In the genomic region with DNA sequence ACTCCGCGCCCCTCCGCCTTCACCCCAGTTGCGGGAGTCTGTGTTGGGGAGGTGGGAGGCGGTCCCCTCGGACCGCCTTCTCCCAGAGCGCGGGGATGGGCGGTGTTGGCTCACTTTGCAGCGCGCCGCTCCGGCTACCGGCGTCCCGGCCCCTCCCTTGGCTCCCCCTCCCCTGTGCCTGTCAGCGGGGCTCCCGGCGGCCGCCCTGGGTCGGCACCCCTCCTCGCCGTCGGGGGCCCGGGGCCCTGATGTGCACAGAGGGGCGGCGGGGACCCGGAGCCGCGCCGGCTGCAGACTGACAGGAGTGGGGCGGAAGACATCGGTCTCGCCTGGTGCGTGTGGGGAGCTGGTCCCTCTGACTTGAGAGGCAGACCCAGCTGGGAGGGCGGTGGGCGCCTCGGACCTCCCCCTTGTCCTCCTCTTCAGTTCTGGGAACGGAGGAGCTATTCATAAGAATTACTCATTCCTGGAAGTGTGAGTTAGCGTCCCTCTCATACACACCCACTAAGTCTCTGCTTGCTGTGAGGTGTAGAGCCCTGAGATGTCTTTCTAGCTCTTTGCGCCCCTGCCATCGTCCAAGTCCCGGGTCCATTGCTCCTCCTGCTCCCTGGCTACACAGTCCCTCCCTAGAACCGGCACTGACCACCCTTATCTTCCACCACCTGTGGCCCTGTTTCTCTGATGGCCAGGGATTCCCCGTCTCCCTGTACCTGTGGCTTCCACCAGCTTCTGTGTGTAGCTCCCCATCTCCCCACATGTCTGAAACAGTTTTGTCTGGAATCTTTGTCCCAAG, we compare ENCODE assay signal across 7 cellular contexts. TPM values are rescaled to one million over a fixed set of nuclear protein-coding genes. Genes with fewer than 3 reads are reported as not detected.
DNase-seq lines count a peak whose midpoint lies in the region; ATAC-seq and TF ChIP-seq lines count a peak whose summit lies in the region.

No MANE protein-coding gene starts in this region.

- no peaks in the 10 kb centered on the region for H4K20me1 ChIP-seq in HCT116 (ENCODE audit: insufficient read depth)

- H3K27ac Mint-ChIP-seq in natural killer cell treated with Interleukin-12 subunit alpha and Interleukin-12 subunit beta and Interleukin-15 and Interleukin-18, amount 100 ng/mL, for 72 hours, result no peak overlapping the region

- H3K4me3 ChIP-seq in HCT116 (replicated peaks in 1 of 2; ENCODE audit: low read depth in 1 of 2, low read length in 2 of 2), result peak overlapping the region; percentile 38 to 58; a peak in 2 of 4 replicates
- peak overlapping the region; percentile 58 to 77 (median 62) for H3K4me3 ChIP-seq in esophagus squamous epithelium

- H3K27me3 Mint-ChIP-seq in natural killer cell treated with Interleukin-12 subunit alpha and Interleukin-12 subunit beta and Interleukin-15 and Interleukin-18, amount 100 ng/mL, for 72 hours, result peaks cover 29 to 32% of the 10 kb centered on the region in 2 donors

- TF ChIP-seq CTCF in HCT116 (IDR thresholded peaks at IDR 0.05 in 2 of 3, conservative IDR thresholded peaks at IDR 0.05 in 1 of 3; ENCODE audit: borderline replicate concordance in 1 of 3, insufficient read depth in 1 of 3, low read depth in 2 of 3, low read length in 2 of 3) (no peak), VCaP (conservative IDR thresholded peaks at IDR 0.05) (no peak), esophagus squamous epithelium (IDR thresholded peaks at IDR 0.05) (no peak)

- H3K9me2 ChIP-seq in HCT116 (ENCODE audit: insufficient read depth), result no peaks in the 10 kb centered on the region

- H3K79me2 ChIP-seq in HCT116 (ENCODE audit: insufficient read depth, low read length), result no peaks in the 10 kb centered on the region

- intact Hi-C loops in HCT116 (cut with micrococcal nuclease), result no loop called here
- intact Hi-C loops in esophagus squamous epithelium (cut with DNase I), result no loop called here

- peaks cover 4% of the 10 kb centered on the region for H3K36me3 Mint-ChIP-seq in natural killer cell treated with Interleukin-12 subunit alpha and Interleukin-12 subunit beta and Interleukin-15 and Interleukin-18, amount 100 ng/mL, for 72 hours

- WGBS in esophagus squamous epithelium, 2 donors, result 18 to 19% methylated on average over 5 to 6 of the region's 46 CpGs

- H3K4me1 ChIP-seq in HCT116 (ENCODE audit: control insufficient read depth in 1 of 2, insufficient read depth in 2 of 2, low read length in 2 of 2), result peaks cover 4 to 6% of the 10 kb centered on the region in 2 experiments; a peak in 2 of 4 replicates
- peaks cover 5 to 25% (median 19%) of the 10 kb centered on the region in 3 donors for H3K4me1 ChIP-seq in esophagus squamous epithelium

- H3K9me3 Mint-ChIP-seq in natural killer cell treated with Interleukin-12 subunit alpha and Interleukin-12 subunit beta and Interleukin-15 and Interleukin-18, amount 100 ng/mL, for 72 hours, result no peaks in the 10 kb centered on the region

- CTCF ChIA-PET in HCT116 (lab: Charles Lee), result interaction anchor here (0.6 to 2.0 kb wide), 4 partner anchors 15 to 248 kb away, joined by 4 to 5 read pairs (median 4); no protein-coding TSS in a partner anchor

- H3K36me3 ChIP-seq in HCT116 (ENCODE audit: control insufficient read depth in 1 of 2, insufficient read depth in 2 of 2, low read length in 2 of 2) (no peaks in the 10 kb centered on the region), esophagus squamous epithelium (no peaks in the 10 kb centered on the region)

- H2AFZ ChIP-seq in HCT116 (ENCODE audit: low read depth, low read length, poor library complexity, severe bottlenecking), result no peak overlapping the region

- H3K4me1 Mint-ChIP-seq in natural killer cell treated with Interleukin-12 subunit alpha and Interleukin-12 subunit beta and Interleukin-15 and Interleukin-18, amount 100 ng/mL, for 72 hours (ENCODE audit: low read depth in 2 of 2), result peaks cover 6 to 10% of the 10 kb centered on the region in 2 donors

- peak overlapping the region; percentile 83 for H3K4me2 ChIP-seq in HCT116 (ENCODE audit: low read length)

- DNase-seq in HCT116 (ENCODE audit: low read depth, low spot score), result no peak
- DNase-seq in esophagus squamous epithelium (lab: John Stamatoyannopoulos, UW), result no peak
- no peak for DNase-seq in natural killer cell treated with Interleukin-12 subunit alpha and Interleukin-12 subunit beta and Interleukin-15 and Interleukin-18, amount 100 ng/mL, for 72 hours (ENCODE audit: low spot score)
- no peak for DNase-seq in NCI-H2081 treated with DMSO at 0.1 percent for 48 hours (lab: John Stamatoyannopoulos, UW)
- DNase-seq in stimulated activated naive CD4-positive, alpha-beta T cell treated with Interleukin-2 at 50 U/mL for 16 hours (lab: John Stamatoyannopoulos, UW), result no peak

- POLR2A ChIA-PET in HCT116 (lab: Charles Lee), result no interaction called here

- peak overlapping the region; percentile 56 for H3K4me3 Mint-ChIP-seq in natural killer cell treated with Interleukin-12 subunit alpha and Interleukin-12 subunit beta and Interleukin-15 and Interleukin-18, amount 100 ng/mL, for 72 hours

- peaks cover 47% of the 10 kb centered on the region for H3K27me3 ChIP-seq in HCT116 (ENCODE audit: insufficient read depth, low read length)
- peaks cover 0 to 83% (median 9%) of the 10 kb centered on the region in 4 donors for H3K27me3 ChIP-seq in esophagus squamous epithelium

- H3K27ac ChIP-seq in HCT116 (ENCODE audit: low read depth, low read length) (no peak overlapping the region), VCaP (peak overlapping the region; percentile 97; the same call in 1 of the 2 replicates), esophagus squamous epithelium (peak overlapping the region in 3 of 4 donors; percentile 64 to 90 (median 88))

- RAD21 ChIA-PET in HCT116 (lab: Charles Lee; ENCODE audit: low non-redundant PET in 1 of 2, low total read pairs in 2 of 2, uncharacterized antibody in 2 of 2, unreplicated experiment in 2 of 2), result no interaction called here

- TF ChIP-seq RAD21 in HCT116 (IDR thresholded peaks at IDR 0.05; ENCODE audit: low read depth), result no peak

- TF ChIP-seq POLR2A in HCT116 (IDR thresholded peaks at IDR 0.05; ENCODE audit: borderline replicate concordance, extremely low read depth, insufficient read depth, insufficient read length), result no peak
- no peak for TF ChIP-seq POLR2A in esophagus squamous epithelium (IDR thresholded peaks at IDR 0.05)

- no TSS peak for BruUV-seq in HCT116 (replicated peaks; lab: Mats Ljungman, UMichigan)

- no peak overlapping the region for H3K9ac ChIP-seq in HCT116 (ENCODE audit: low read length)

- no peak for ATAC-seq in HCT116
- ATAC-seq in natural killer cell treated with Interleukin-12 subunit alpha and Interleukin-12 subunit beta and Interleukin-15 and Interleukin-18, amount 100 ng/mL, for 72 hours, result no peak
- no peak for ATAC-seq in HG02678 (IDR thresholded peaks at IDR 0.05; ENCODE audit: unreplicated experiment)

- H3K9me3 ChIP-seq in HCT116 (ENCODE audit: control insufficient read depth in 1 of 2, insufficient read depth in 1 of 2, low read depth in 1 of 2, low read length in 2 of 2) (no peaks in the 10 kb centered on the region), esophagus squamous epithelium (no peaks in the 10 kb centered on the region)

TF ChIP-seq in HCT116, 20 proteins besides CTCF, POLR2A, EP300 and RAD21:
- TF ChIP-seq FOSL1 (IDR thresholded peaks at IDR 0.05; ENCODE audit: low read depth), result no peak

RNA-seq across cellular contexts. Expression of gene KALRN, which starts 1.0 kb away (rescaled TPM):
- total RNA-seq in HCT116 (2021; ENCODE audit: unreplicated experiment), result 2.6 TPM
- polyA plus RNA-seq in HCT116 (2012), result 1.3 and 1.5 TPM in 2 replicates
- 10 to 100 TPM; 18.5 to 36.8 (median 30.0) TPM for total RNA-seq in esophagus squamous epithelium
- under 1 TPM; 0.26 to 0.86 TPM for total RNA-seq in natural killer cell treated with Interleukin-12 subunit alpha and Interleukin-12 subunit beta and Interleukin-15 and Interleukin-18, amount 100 ng/mL, for 72 hours

RNA-seq across cellular contexts. Expression of gene ROPN1, which starts 42.3 kb away (rescaled TPM):
- not detected for total RNA-seq in HCT116 (2021; ENCODE audit: unreplicated experiment)
- not detected in 2 replicates for polyA plus RNA-seq in HCT116 (2012)
- total RNA-seq in esophagus squamous epithelium, result under 1 TPM in 1 of 4 donors, not detected in 3; 0.38 TPM
- total RNA-seq in natural killer cell treated with Interleukin-12 subunit alpha and Interleukin-12 subunit beta and Interleukin-15 and Interleukin-18, amount 100 ng/mL, for 72 hours, result not detected
